ENCODE assay signal across 1 cellular context in genomic region chr6:63576147-63576772, GRCh38.
TF ChIP-seq lines count a peak whose summit lies in the region.

No MANE protein-coding gene starts in this region.

TF ChIP-seq in WTC11, 78 proteins besides CTCF, POLR2A, EP300 and RAD21 (continued from another document):
- TF ChIP-seq, protein P1, sequence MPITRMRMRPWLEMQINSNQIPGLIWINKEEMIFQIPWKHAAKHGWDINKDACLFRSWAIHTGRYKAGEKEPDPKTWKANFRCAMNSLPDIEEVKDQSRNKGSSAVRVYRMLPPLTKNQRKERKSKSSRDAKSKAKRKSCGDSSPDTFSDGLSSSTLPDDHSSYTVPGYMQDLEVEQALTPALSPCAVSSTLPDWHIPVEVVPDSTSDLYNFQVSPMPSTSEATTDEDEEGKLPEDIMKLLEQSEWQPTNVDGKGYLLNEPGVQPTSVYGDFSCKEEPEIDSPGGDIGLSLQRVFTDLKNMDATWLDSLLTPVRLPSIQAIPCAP (CRISPR knock-in tag; IDR thresholded peaks at IDR 0.05): no peak
- TF ChIP-seq GRHL2 (CRISPR knock-in tag; IDR thresholded peaks at IDR 0.05; ENCODE audit: insufficient replicate concordance, severe bottlenecking): no peak
- TF ChIP-seq RELA (CRISPR knock-in tag; IDR thresholded peaks at IDR 0.05; ENCODE audit: borderline replicate concordance): no peak
- TF ChIP-seq TCF7 (CRISPR knock-in tag; IDR thresholded peaks at IDR 0.05; ENCODE audit: low read depth): no peak
- no peak for TF ChIP-seq ATF2 (CRISPR knock-in tag; IDR thresholded peaks at IDR 0.05; ENCODE audit: borderline replicate concordance, low read depth)
- no peak for TF ChIP-seq HMGA2 (CRISPR knock-in tag; IDR thresholded peaks at IDR 0.05)
